In the genomic region with DNA sequence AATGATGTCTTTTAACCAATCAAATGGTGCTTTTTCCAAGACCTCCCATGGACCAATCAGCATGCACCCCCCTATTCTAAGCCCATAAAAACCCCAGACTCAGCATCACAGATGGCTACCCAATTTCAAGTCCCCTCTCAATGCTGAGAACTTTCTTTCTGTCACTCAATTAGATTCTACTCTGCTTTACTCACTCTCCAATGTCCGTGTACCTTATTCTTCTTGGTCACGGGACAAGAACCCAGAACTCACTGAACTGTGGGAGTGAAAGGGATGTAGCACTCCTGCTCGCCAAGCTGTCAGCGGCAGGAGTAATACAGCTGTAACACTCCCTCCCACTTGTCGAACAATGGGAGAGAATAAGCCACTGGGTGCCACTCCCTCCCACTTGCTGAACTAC, we compare ENCODE assay signal across 1 cellular context.
TF ChIP-seq lines count a peak whose summit lies in the region.

No MANE protein-coding gene starts in this region.

TF ChIP-seq in WTC11, 78 proteins besides CTCF, POLR2A, EP300 and RAD21 (continued from another document):
- TF ChIP-seq EMX1 (CRISPR knock-in tag; IDR thresholded peaks at IDR 0.05) (no peak), FOXK1 (CRISPR knock-in tag; IDR thresholded peaks at IDR 0.05) (no peak), NR3C1 (CRISPR knock-in tag; conservative IDR thresholded peaks at IDR 0.05; ENCODE audit: low read depth) (no peak), SMAD4 (CRISPR knock-in tag; IDR thresholded peaks at IDR 0.05) (no peak), ZNF425 (CRISPR knock-in tag; conservative IDR thresholded peaks at IDR 0.05) (no peak), ZNF219 (CRISPR knock-in tag; IDR thresholded peaks at IDR 0.05; ENCODE audit: borderline replicate concordance) (no peak), NR2C2 (CRISPR knock-in tag; IDR thresholded peaks at IDR 0.05) (no peak), IRF2 (CRISPR knock-in tag; IDR thresholded peaks at IDR 0.05; ENCODE audit: borderline replicate concordance, low read depth) (no peak), MYBL2 (CRISPR knock-in tag; IDR thresholded peaks at IDR 0.05) (no peak), ESRRA (CRISPR knock-in tag; IDR thresholded peaks at IDR 0.05; ENCODE audit: borderline replicate concordance) (no peak), ETV6 (CRISPR knock-in tag; IDR thresholded peaks at IDR 0.05) (no peak)
- TF ChIP-seq, protein P1, sequence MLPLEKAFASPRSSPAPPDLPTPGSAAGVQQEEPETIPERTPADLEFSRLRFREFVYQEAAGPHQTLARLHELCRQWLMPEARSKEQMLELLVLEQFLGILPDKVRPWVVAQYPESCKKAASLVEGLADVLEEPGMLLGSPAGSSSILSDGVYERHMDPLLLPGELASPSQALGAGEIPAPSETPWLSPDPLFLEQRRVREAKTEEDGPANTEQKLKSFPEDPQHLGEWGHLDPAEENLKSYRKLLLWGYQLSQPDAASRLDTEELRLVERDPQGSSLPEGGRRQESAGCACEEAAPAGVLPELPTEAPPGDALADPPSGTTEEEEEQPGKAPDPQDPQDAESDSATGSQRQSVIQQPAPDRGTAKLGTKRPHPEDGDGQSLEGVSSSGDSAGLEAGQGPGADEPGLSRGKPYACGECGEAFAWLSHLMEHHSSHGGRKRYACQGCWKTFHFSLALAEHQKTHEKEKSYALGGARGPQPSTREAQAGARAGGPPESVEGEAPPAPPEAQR (CRISPR knock-in tag; IDR thresholded peaks at IDR 0.05) = no peak
- TF ChIP-seq, protein P2, sequence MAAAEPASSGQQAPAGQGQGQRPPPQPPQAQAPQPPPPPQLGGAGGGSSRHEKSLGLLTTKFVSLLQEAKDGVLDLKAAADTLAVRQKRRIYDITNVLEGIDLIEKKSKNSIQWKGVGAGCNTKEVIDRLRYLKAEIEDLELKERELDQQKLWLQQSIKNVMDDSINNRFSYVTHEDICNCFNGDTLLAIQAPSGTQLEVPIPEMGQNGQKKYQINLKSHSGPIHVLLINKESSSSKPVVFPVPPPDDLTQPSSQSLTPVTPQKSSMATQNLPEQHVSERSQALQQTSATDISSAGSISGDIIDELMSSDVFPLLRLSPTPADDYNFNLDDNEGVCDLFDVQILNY (CRISPR knock-in tag; IDR thresholded peaks at IDR 0.05) = no peak
- TF ChIP-seq, protein P3, sequence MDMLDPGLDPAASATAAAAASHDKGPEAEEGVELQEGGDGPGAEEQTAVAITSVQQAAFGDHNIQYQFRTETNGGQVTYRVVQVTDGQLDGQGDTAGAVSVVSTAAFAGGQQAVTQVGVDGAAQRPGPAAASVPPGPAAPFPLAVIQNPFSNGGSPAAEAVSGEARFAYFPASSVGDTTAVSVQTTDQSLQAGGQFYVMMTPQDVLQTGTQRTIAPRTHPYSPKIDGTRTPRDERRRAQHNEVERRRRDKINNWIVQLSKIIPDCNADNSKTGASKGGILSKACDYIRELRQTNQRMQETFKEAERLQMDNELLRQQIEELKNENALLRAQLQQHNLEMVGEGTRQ (CRISPR knock-in tag; IDR thresholded peaks at IDR 0.05) = no peak
TF ChIP-seq in WTC11: peak in this region for 0.
